ENCODE assay signal across 32 cellular contexts in the genomic region with DNA sequence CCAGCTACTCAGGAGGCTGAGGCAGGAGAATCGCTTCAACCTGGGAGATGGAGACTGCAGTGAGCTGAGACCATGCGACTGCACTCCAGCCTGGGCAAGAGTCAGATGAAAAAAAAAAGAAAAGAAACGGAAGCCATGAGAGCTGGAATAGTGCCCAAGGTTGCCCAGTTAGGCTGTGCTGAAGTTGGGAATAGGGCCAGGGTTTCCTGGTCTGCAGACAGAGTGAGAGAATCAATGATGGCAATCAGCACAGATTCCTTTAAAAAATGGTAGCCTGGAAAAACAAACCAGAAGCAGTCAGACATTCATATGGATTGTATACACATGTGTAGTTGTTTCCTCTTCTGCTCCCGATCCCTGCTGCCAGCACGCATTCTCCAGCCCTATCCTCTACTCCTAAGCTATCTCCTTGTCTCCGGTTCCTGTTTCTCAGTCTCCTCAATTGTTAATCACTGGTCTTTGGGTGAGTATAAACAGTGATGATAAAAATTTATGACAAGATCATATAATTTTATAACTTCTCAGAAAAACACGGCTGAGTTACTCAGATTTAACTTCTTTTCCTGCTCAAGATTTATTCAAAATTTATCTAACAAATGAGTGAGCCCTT.
DNase-seq lines count a peak whose midpoint lies in the region; TF ChIP-seq lines count a peak whose summit lies in the region.
"Had no signal": no experiment of that assay in that cellular context is flagged by ENCODE, and none has a peak within 500 bp of the region (broad histone marks: within the 10 kb centered on the region; RNA-seq: fewer than 3 reads in every experiment).

No MANE protein-coding gene starts in this region.

- H3K27me3 Mint-ChIP-seq in T-helper 2 cell treated with Interferon-gamma antibody and Interleukin-4, amounts not matched to agents 5 μg/mL and 100 μg/mL, for 36 hours (ENCODE audit: low read depth) = no peaks in the 10 kb centered on the region
- peaks cover 6% of the 10 kb centered on the region for H3K27me3 Mint-ChIP-seq in activated CD4-positive, alpha-beta T cell treated with anti-CD3 and anti-CD28 coated beads, Interleukin-2, amount 10 ng/mL, durations not matched to agents 24 days and 14 days
- peaks cover 5% of the 10 kb centered on the region for H3K27me3 Mint-ChIP-seq in neural progenitor cell (ENCODE audit: insufficient read depth, low read depth)

- TF ChIP-seq CTCF in neural progenitor cell (IDR thresholded peaks at IDR 0.05) = no peak

- no peaks in the 10 kb centered on the region for H3K36me3 Mint-ChIP-seq in T-helper 2 cell treated with Interferon-gamma antibody and Interleukin-4, amounts not matched to agents 5 μg/mL and 100 μg/mL, for 36 hours (ENCODE audit: low read depth)
- no peaks in the 10 kb centered on the region for H3K36me3 Mint-ChIP-seq in activated CD4-positive, alpha-beta T cell treated with anti-CD3 and anti-CD28 coated beads, Interleukin-2, amount 10 ng/mL, durations not matched to agents 24 days and 14 days (ENCODE audit: low read depth)
- H3K36me3 Mint-ChIP-seq in neural progenitor cell = peaks cover 25% of the 10 kb centered on the region

- no peaks in the 10 kb centered on the region for H3F3A ChIP-seq in neural progenitor cell (ENCODE audit: low read depth)

- H3K79me2 ChIP-seq in neural progenitor cell (ENCODE audit: low read depth) = no peaks in the 10 kb centered on the region
- H3K79me2 ChIP-seq: hepatocyte had no signal

- no peak overlapping the region for H3K9ac ChIP-seq in neural progenitor cell
- H3K9ac ChIP-seq: BLaER1 treated with 17β-estradiol and CSF1 and Interleukin-3, amounts not matched to agents 10 nM and 100 nM had no signal

- H3K4me3 Mint-ChIP-seq in T-helper 2 cell treated with Interferon-gamma antibody and Interleukin-4, amounts not matched to agents 5 μg/mL and 100 μg/mL, for 36 hours = no peak overlapping the region
- no peak overlapping the region for H3K4me3 Mint-ChIP-seq in activated CD4-positive, alpha-beta T cell treated with anti-CD3 and anti-CD28 coated beads, Interleukin-2, amount 10 ng/mL, durations not matched to agents 24 days and 14 days
- no peak overlapping the region for H3K4me3 Mint-ChIP-seq in neural progenitor cell
- H3K4me3 Mint-ChIP-seq: activated B cell treated with CpG ODN at 0.5 μM for 24 hours; activated naive CD4-positive, alpha-beta T cell treated with anti-CD3 and anti-CD28 coated beads for 36 hours; mesothelial cell of epicardium; nephron had no signal

- H3K4me2 ChIP-seq in neural progenitor cell = no peak overlapping the region
- H3K4me2 ChIP-seq: BLaER1 treated with 17β-estradiol and CSF1 and Interleukin-3, amounts not matched to agents 10 nM and 100 nM; hepatocyte; PC-9 had no signal

- no peaks in the 10 kb centered on the region for H3K27me3 ChIP-seq in neural progenitor cell
- H3K27me3 ChIP-seq: BLaER1 treated with 17β-estradiol and CSF1 and Interleukin-3, amounts not matched to agents 10 nM and 100 nM; esophagus muscularis mucosa; hepatocyte; ovary; right atrium auricular region; spleen; upper lobe of left lung had no signal

- no peaks in the 10 kb centered on the region for H3K9me3 Mint-ChIP-seq in T-helper 2 cell treated with Interferon-gamma antibody and Interleukin-4, amounts not matched to agents 5 μg/mL and 100 μg/mL, for 36 hours
- no peaks in the 10 kb centered on the region for H3K9me3 Mint-ChIP-seq in activated CD4-positive, alpha-beta T cell treated with anti-CD3 and anti-CD28 coated beads, Interleukin-2, amount 10 ng/mL, durations not matched to agents 24 days and 14 days
- no peaks in the 10 kb centered on the region for H3K9me3 Mint-ChIP-seq in neural progenitor cell
- H3K9me3 Mint-ChIP-seq: activated B cell treated with CpG ODN at 0.5 μM for 24 hours; activated naive CD4-positive, alpha-beta T cell treated with anti-CD3 and anti-CD28 coated beads for 36 hours; mesothelial cell of epicardium; nephron had no signal

- H3K4me1 Mint-ChIP-seq in T-helper 2 cell treated with Interferon-gamma antibody and Interleukin-4, amounts not matched to agents 5 μg/mL and 100 μg/mL, for 36 hours (ENCODE audit: low read depth) = no peaks in the 10 kb centered on the region
- H3K4me1 Mint-ChIP-seq in activated CD4-positive, alpha-beta T cell treated with anti-CD3 and anti-CD28 coated beads, Interleukin-2, amount 10 ng/mL, durations not matched to agents 24 days and 14 days = no peaks in the 10 kb centered on the region
- peaks cover 12% of the 10 kb centered on the region for H3K4me1 Mint-ChIP-seq in neural progenitor cell
- H3K4me1 Mint-ChIP-seq: activated B cell treated with CpG ODN at 0.5 μM for 24 hours had no signal

- no peak overlapping the region for H3K4me3 ChIP-seq in neural progenitor cell
- H3K4me3 ChIP-seq: BLaER1 treated with 17β-estradiol and CSF1 and Interleukin-3, amounts not matched to agents 10 nM and 100 nM; esophagus muscularis mucosa; hepatocyte; MG63; ovary; PC-9; right atrium auricular region; spleen; upper lobe of left lung had no signal

- peaks cover 5% of the 10 kb centered on the region for H3K4me1 ChIP-seq in neural progenitor cell
- H3K4me1 ChIP-seq: BLaER1 treated with 17β-estradiol and CSF1 and Interleukin-3, amounts not matched to agents 10 nM and 100 nM; right atrium auricular region had no signal

- H3K36me3 ChIP-seq in neural progenitor cell = no peaks in the 10 kb centered on the region
- H3K36me3 ChIP-seq: MG63, ovary had no signal

- no peaks in the 10 kb centered on the region for H3K9me3 ChIP-seq in neural progenitor cell (ENCODE audit: low read depth)
- H3K9me3 ChIP-seq: BLaER1 treated with 17β-estradiol and CSF1 and Interleukin-3, amounts not matched to agents 10 nM and 100 nM; esophagus muscularis mucosa; MG63; ovary; right atrium auricular region; spleen; upper lobe of left lung had no signal

- H2AFZ ChIP-seq in neural progenitor cell (replicated peaks) = no peak overlapping the region
- H2AFZ ChIP-seq: hepatocyte, PC-9 had no signal

- no peak overlapping the region for H3K27ac ChIP-seq in neural progenitor cell
- H3K27ac ChIP-seq: BLaER1 treated with 17β-estradiol and CSF1 and Interleukin-3, amounts not matched to agents 10 nM and 100 nM; esophagus muscularis mucosa; hepatocyte; ovary; PC-9; right atrium auricular region; upper lobe of left lung had no signal

- H3K27ac Mint-ChIP-seq in T-helper 2 cell treated with Interferon-gamma antibody and Interleukin-4, amounts not matched to agents 5 μg/mL and 100 μg/mL, for 36 hours = no peak overlapping the region
- H3K27ac Mint-ChIP-seq in activated CD4-positive, alpha-beta T cell treated with anti-CD3 and anti-CD28 coated beads, Interleukin-2, amount 10 ng/mL, durations not matched to agents 24 days and 14 days = no peak overlapping the region
- no peak overlapping the region for H3K27ac Mint-ChIP-seq in neural progenitor cell
- H3K27ac Mint-ChIP-seq: activated B cell treated with CpG ODN at 0.5 μM for 24 hours; activated naive CD4-positive, alpha-beta T cell treated with anti-CD3 and anti-CD28 coated beads for 36 hours; mesothelial cell of epicardium; nephron had no signal

- TF ChIP-seq RAD21 in Ishikawa (IDR thresholded peaks at IDR 0.05; ENCODE audit: low read depth) = no peak

- intact Hi-C loops in activated CD4-positive, alpha-beta T cell treated with anti-CD3 and anti-CD28 coated beads, Interleukin-2, amount 10 ng/mL, durations not matched to agents 24 days and 14 days (cut with micrococcal nuclease) = no loop called here

- no peak for TF ChIP-seq EP300 in Ishikawa (IDR thresholded peaks at IDR 0.05; ENCODE audit: borderline replicate concordance)

- DNase-seq in NCI-H2196 treated with DMSO at 0.1 percent for 48 hours (lab: John Stamatoyannopoulos, UW; ENCODE audit: unreplicated experiment) = peak; percentile 12
- peak; percentile 42 to 89 for DNase-seq in dermis microvascular lymphatic vessel endothelial cell (ENCODE audit: low read depth in 2 of 2)
- peak; percentile 73 for DNase-seq in mucosa of gallbladder (ENCODE audit: low spot score)
- DNase-seq in LoVo (ENCODE audit: low spot score) = no peak
- no peak for DNase-seq in T-helper 2 cell treated with Interferon-gamma antibody and Interleukin-4, amounts not matched to agents 5 μg/mL and 100 μg/mL, for 36 hours (ENCODE audit: low spot score)
- DNase-seq in activated CD4-positive, alpha-beta T cell treated with anti-CD3 and anti-CD28 coated beads, Interleukin-2, amount 10 ng/mL, durations not matched to agents 24 days and 14 days = no peak
- DNase-seq in neural progenitor cell (ENCODE audit: low spot score) = no peak
- DNase-seq: activated B cell treated with CpG ODN at 0.5 μM for 24 hours; activated CD4-positive, alpha-beta T cell treated with anti-CD3 and anti-CD28 coated beads, Interleukin-2, amount 50 U/mL, for 4 hours; activated naive CD4-positive, alpha-beta T cell treated with anti-CD3 and anti-CD28 coated beads for 36 hours; COR-L47; DMS79 treated with DMSO at 0.1 percent for 48 hours; foreskin melanocyte; GF-D8; H7; left cardiac atrium; MG63; NCI-H1436; NCI-H510A treated with DMSO at 0.1 percent for 48 hours; NK-92 treated with Interleukin-12 subunit alpha and Interleukin-12 subunit beta, amount 100 ng/mL, for 24 hours; ovary; PC-9; T-helper 9 cell; upper lobe of left lung had no signal

- no peaks in the 10 kb centered on the region for H4K20me1 ChIP-seq in neural progenitor cell (ENCODE audit: low read depth)
- H4K20me1 ChIP-seq: BLaER1 treated with 17β-estradiol and CSF1 and Interleukin-3, amounts not matched to agents 10 nM and 100 nM had no signal

TF ChIP-seq in Ishikawa, 13 proteins besides CTCF, POLR2A, EP300 and RAD21 (continues in another document):
- 0 out of 2 replicates have a peak, but pooled peaks have one; percentile 15 for TF ChIP-seq NFIC (IDR thresholded peaks at IDR 0.05)

Comparison
In these comparisons a context has a peak if more than half of its experiments do, and no peak if none do; other contexts are left out.
1. DNase-seq: peak in NCI-H2196 treated with DMSO at 0.1 percent for 48 hours (single experiment), dermis microvascular lymphatic vessel endothelial cell (2 of 2) and mucosa of gallbladder (single experiment); none in LoVo (single experiment), T-helper 2 cell treated with Interferon-gamma antibody and Interleukin-4, amounts not matched to agents 5 μg/mL and 100 μg/mL, for 36 hours (single experiment), activated CD4-positive, alpha-beta T cell treated with anti-CD3 and anti-CD28 coated beads, Interleukin-2, amount 10 ng/mL, durations not matched to agents 24 days and 14 days (single experiment) and neural progenitor cell (single experiment).